Comparison of ENCODE assay signal across 9 cellular contexts in genomic region chr1:21318714-21319159, GRCh38. TPM values are rescaled to one million over a fixed set of nuclear protein-coding genes. Genes with fewer than 3 reads are reported as not detected.
A peak's percentile ranks its signal among the peaks of the same experiment; 100 is the strongest.
DNase-seq lines count a peak whose midpoint lies in the region; ATAC-seq and TF ChIP-seq lines count a peak whose summit lies in the region.
"Had no signal": no experiment of that assay in that cellular context is flagged by ENCODE, and none has a peak within 500 bp of the region (broad histone marks: within the 10 kb centered on the region; RNA-seq: fewer than 3 reads in every experiment).

No MANE protein-coding gene starts in this region.

- H3K27ac ChIP-seq in dorsolateral prefrontal cortex: peak overlapping the region in 58 of 59 donors; percentile 19 to 97 (median 80)
- H3K27ac ChIP-seq in subcutaneous abdominal adipose tissue (ENCODE audit: low read depth, low read length): peak overlapping the region; percentile 90

- H3K4me3 ChIP-seq in dorsolateral prefrontal cortex (no peak overlapping the region), subcutaneous abdominal adipose tissue (ENCODE audit: low read depth in 1 of 5, low read length in 5 of 5) (peak overlapping the region in 2 of 5 donors; percentile 9 to 26)

- peak overlapping the region in 3 of 5 donors; percentile 6 to 28 (median 27) for H3K9ac ChIP-seq in subcutaneous abdominal adipose tissue (ENCODE audit: low read length in 5 of 5)

- TF ChIP-seq CTCF in dorsolateral prefrontal cortex (IDR thresholded peaks at IDR 0.05 in 54 of 56, conservative IDR thresholded peaks at IDR 0.05 in 2 of 56; ENCODE audit: low read depth in 1 of 56, partially characterized antibody in 56 of 56): no peak

- no peaks in the 10 kb centered on the region for H3K9me3 ChIP-seq in subcutaneous abdominal adipose tissue (ENCODE audit: control insufficient read depth in 5 of 5, low read length in 5 of 5)

- no peaks in the 10 kb centered on the region for H3K27me3 ChIP-seq in dorsolateral prefrontal cortex
- H3K27me3 ChIP-seq in subcutaneous abdominal adipose tissue (ENCODE audit: control insufficient read depth in 5 of 5, insufficient read depth in 4 of 5, low read length in 5 of 5): no peaks in the 10 kb centered on the region

- ATAC-seq in GM21737 (IDR thresholded peaks at IDR 0.05; ENCODE audit: unreplicated experiment): no peak

- DNase-seq in NCI-H2171 (lab: John Stamatoyannopoulos, UW): peak; percentile 72
- no peak for DNase-seq in dorsolateral prefrontal cortex
- peak; percentile 54 for DNase-seq in medulla oblongata (ENCODE audit: extremely low spot score)
- no peak for DNase-seq in NCI-H1105 treated with DMSO at 0.1 percent for 48 hours (lab: John Stamatoyannopoulos, UW)
- no peak for DNase-seq in cerebellar cortex (ENCODE audit: low spot score)
- no peak for DNase-seq in HK-2 (ENCODE audit: unreplicated experiment)
- DNase-seq: NCI-H2081 treated with DMSO at 0.1 percent for 48 hours had no signal

- H3K36me3 ChIP-seq in subcutaneous abdominal adipose tissue (ENCODE audit: control insufficient read depth in 5 of 5, insufficient read depth in 5 of 5, low read length in 5 of 5): peaks cover 0 to 4% (median 0%) of the 10 kb centered on the region in 5 donors

- intact Hi-C loops in dorsolateral prefrontal cortex (cut with DNase I): no loop called here

- H3K4me1 ChIP-seq in subcutaneous abdominal adipose tissue (ENCODE audit: control insufficient read depth in 5 of 5, insufficient read depth in 5 of 5, low read length in 5 of 5): peaks cover 34 to 81% (median 69%) of the 10 kb centered on the region in 5 donors

RNA-seq across cellular contexts. Expression of gene ECE1, which starts 28.5 kb away (rescaled TPM):
- 100 to 1,000 TPM in 2 of 120 experiments, 10 to 100 TPM in 118; 38.8 to 122 (median 62.6) TPM for total RNA-seq in dorsolateral prefrontal cortex

Comparison
In these comparisons a context has a peak if more than half of its experiments do, and no peak if none do; other contexts are left out.
1. DNase-seq: peak in NCI-H2171 (single experiment) and medulla oblongata (single experiment); none in dorsolateral prefrontal cortex (0 of 10), NCI-H1105 treated with DMSO at 0.1 percent for 48 hours (single experiment), cerebellar cortex (single experiment) and HK-2 (single experiment).